Comparison of ENCODE assay signal across 1 cellular context in the genomic region with DNA sequence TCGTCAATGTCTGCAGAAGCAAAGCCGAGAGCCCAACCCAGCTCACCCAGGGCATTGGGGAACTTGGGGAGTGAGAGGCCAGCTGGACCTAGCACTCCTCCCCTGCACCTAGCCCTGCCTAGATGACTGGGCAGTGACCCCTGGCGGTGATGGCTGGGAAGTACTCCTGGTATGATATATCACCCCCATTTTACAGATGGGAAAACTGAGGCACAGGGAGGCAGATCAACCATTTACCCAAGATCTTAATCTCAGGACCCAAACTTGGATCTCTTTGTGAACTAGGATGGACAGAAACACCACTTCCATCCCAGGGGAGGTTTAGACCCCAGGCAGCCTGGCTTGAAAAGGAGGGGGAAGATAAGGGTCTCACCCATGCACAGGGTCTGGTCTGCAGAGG.
TF ChIP-seq lines count a peak whose summit lies in the region.

No MANE protein-coding gene starts in this region.

TF ChIP-seq in liver, 16 proteins besides CTCF, POLR2A, EP300 and RAD21:
- TF ChIP-seq, protein P1, sequence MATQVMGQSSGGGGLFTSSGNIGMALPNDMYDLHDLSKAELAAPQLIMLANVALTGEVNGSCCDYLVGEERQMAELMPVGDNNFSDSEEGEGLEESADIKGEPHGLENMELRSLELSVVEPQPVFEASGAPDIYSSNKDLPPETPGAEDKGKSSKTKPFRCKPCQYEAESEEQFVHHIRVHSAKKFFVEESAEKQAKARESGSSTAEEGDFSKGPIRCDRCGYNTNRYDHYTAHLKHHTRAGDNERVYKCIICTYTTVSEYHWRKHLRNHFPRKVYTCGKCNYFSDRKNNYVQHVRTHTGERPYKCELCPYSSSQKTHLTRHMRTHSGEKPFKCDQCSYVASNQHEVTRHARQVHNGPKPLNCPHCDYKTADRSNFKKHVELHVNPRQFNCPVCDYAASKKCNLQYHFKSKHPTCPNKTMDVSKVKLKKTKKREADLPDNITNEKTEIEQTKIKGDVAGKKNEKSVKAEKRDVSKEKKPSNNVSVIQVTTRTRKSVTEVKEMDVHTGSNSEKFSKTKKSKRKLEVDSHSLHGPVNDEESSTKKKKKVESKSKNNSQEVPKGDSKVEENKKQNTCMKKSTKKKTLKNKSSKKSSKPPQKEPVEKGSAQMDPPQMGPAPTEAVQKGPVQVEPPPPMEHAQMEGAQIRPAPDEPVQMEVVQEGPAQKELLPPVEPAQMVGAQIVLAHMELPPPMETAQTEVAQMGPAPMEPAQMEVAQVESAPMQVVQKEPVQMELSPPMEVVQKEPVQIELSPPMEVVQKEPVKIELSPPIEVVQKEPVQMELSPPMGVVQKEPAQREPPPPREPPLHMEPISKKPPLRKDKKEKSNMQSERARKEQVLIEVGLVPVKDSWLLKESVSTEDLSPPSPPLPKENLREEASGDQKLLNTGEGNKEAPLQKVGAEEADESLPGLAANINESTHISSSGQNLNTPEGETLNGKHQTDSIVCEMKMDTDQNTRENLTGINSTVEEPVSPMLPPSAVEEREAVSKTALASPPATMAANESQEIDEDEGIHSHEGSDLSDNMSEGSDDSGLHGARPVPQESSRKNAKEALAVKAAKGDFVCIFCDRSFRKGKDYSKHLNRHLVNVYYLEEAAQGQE (IDR thresholded peaks at IDR 0.05) = no peak
- no peak for TF ChIP-seq TAF1 (conservative IDR thresholded peaks at IDR 0.05)
- TF ChIP-seq, protein P2, sequence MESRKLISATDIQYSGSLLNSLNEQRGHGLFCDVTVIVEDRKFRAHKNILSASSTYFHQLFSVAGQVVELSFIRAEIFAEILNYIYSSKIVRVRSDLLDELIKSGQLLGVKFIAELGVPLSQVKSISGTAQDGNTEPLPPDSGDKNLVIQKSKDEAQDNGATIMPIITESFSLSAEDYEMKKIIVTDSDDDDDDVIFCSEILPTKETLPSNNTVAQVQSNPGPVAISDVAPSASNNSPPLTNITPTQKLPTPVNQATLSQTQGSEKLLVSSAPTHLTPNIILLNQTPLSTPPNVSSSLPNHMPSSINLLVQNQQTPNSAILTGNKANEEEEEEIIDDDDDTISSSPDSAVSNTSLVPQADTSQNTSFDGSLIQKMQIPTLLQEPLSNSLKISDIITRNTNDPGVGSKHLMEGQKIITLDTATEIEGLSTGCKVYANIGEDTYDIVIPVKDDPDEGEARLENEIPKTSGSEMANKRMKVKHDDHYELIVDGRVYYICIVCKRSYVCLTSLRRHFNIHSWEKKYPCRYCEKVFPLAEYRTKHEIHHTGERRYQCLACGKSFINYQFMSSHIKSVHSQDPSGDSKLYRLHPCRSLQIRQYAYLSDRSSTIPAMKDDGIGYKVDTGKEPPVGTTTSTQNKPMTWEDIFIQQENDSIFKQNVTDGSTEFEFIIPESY (IDR thresholded peaks at IDR 0.05) = no peak
- TF ChIP-seq, protein P3, sequence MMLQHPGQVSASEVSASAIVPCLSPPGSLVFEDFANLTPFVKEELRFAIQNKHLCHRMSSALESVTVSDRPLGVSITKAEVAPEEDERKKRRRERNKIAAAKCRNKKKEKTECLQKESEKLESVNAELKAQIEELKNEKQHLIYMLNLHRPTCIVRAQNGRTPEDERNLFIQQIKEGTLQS (IDR thresholded peaks at IDR 0.05) = no peak
- TF ChIP-seq EGR1 (IDR thresholded peaks at IDR 0.05; ENCODE audit: low read depth in 2 of 2) = no peak
- no peak for TF ChIP-seq FOXA1 (IDR thresholded peaks at IDR 0.05)
- TF ChIP-seq NR2F2 (IDR thresholded peaks at IDR 0.05) = no peak
- TF ChIP-seq RXRA (IDR thresholded peaks at IDR 0.05) = no peak
- no peak for TF ChIP-seq HNF4A (conservative IDR thresholded peaks at IDR 0.05)
- TF ChIP-seq SP1 (IDR thresholded peaks at IDR 0.05) = no peak
- no peak for TF ChIP-seq FOXA2 (IDR thresholded peaks at IDR 0.05)
- no peak for TF ChIP-seq GABPA (IDR thresholded peaks at IDR 0.05 in 1 of 2, conservative IDR thresholded peaks at IDR 0.05 in 1 of 2)
- no peak for TF ChIP-seq HNF4G (IDR thresholded peaks at IDR 0.05)
- no peak for TF ChIP-seq YY1 (IDR thresholded peaks at IDR 0.05)
- TF ChIP-seq, protein P4, sequence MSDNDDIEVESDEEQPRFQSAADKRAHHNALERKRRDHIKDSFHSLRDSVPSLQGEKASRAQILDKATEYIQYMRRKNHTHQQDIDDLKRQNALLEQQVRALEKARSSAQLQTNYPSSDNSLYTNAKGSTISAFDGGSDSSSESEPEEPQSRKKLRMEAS (IDR thresholded peaks at IDR 0.05) = no peak
- no peak for TF ChIP-seq JUND (IDR thresholded peaks at IDR 0.05)
